Comparison of ENCODE assay signal across 1 cellular context in genomic region chrX:9342581-9343051, GRCh38.
TF ChIP-seq lines count a peak whose summit lies in the region.

No MANE protein-coding gene starts in this region.

TF ChIP-seq in HepG2, 621 proteins besides CTCF, POLR2A, EP300 and RAD21 (continued from another document):
- 0 out of 2 replicates have a peak, but pooled peaks have one; percentile 23 for TF ChIP-seq PAXIP1 (CRISPR knock-in tag; conservative IDR thresholded peaks at IDR 0.05)
- no peak for TF ChIP-seq KDM2A (CRISPR knock-in tag; IDR thresholded peaks at IDR 0.05; ENCODE audit: borderline replicate concordance, low read depth)
- 0 out of 2 replicates have a peak, but pooled peaks have one; percentile 20 for TF ChIP-seq CHD2 (IDR thresholded peaks at IDR 0.05; ENCODE audit: low read depth, low read length)
- TF ChIP-seq ONECUT2 (CRISPR knock-in tag; IDR thresholded peaks at IDR 0.05) = no peak
- no peak for TF ChIP-seq ZNF646 (CRISPR knock-in tag; IDR thresholded peaks at IDR 0.05)
- peak; percentile 19 for TF ChIP-seq HNRNPLL (IDR thresholded peaks at IDR 0.05; ENCODE audit: low read depth, low read length, poor library complexity, severe bottlenecking)
- TF ChIP-seq ZNF687 (CRISPR knock-in tag; IDR thresholded peaks at IDR 0.05) = peak; percentile 37; the same call in 1 of the 2 replicates
- no peak for TF ChIP-seq HNF4G (IDR thresholded peaks at IDR 0.05; ENCODE audit: borderline replicate concordance, low read depth, low read length)
- no peak for TF ChIP-seq HNF4G (CRISPR knock-in tag; IDR thresholded peaks at IDR 0.05; ENCODE audit: borderline replicate concordance, low read depth)
- no peak for TF ChIP-seq SOX6 (IDR thresholded peaks at IDR 0.05)
- 0 out of 2 replicates have a peak, but pooled peaks have one; percentile 30 for TF ChIP-seq SOX6 (CRISPR knock-in tag; IDR thresholded peaks at IDR 0.05)
- TF ChIP-seq GABPB1 (CRISPR knock-in tag; IDR thresholded peaks at IDR 0.05) = peak; percentile 35; the same call in 1 of the 2 replicates
- TF ChIP-seq GMEB2 (CRISPR knock-in tag; IDR thresholded peaks at IDR 0.05; ENCODE audit: low read depth) = no peak
- no peak for TF ChIP-seq ZNF446 (CRISPR knock-in tag; IDR thresholded peaks at IDR 0.05)
- peak; percentile 24; the same call in 1 of the 2 replicates for TF ChIP-seq ZNF263 (CRISPR knock-in tag; IDR thresholded peaks at IDR 0.05)
- TF ChIP-seq MTERF4 (CRISPR knock-in tag; IDR thresholded peaks at IDR 0.05) = no peak
- peak; percentile 24; the same call in 1 of the 2 replicates for TF ChIP-seq ZFP91 (CRISPR knock-in tag; IDR thresholded peaks at IDR 0.05; ENCODE audit: borderline replicate concordance)
- no peak for TF ChIP-seq HCFC1 (IDR thresholded peaks at IDR 0.05; ENCODE audit: low read depth, low read length)
- TF ChIP-seq BCLAF1 (IDR thresholded peaks at IDR 0.05) = no peak
- no peak for TF ChIP-seq ZNF414 (CRISPR knock-in tag; IDR thresholded peaks at IDR 0.05)
- TF ChIP-seq ZNF816 (CRISPR knock-in tag; IDR thresholded peaks at IDR 0.05; ENCODE audit: borderline replicate concordance) = 0 out of 2 replicates have a peak, but pooled peaks have one; percentile 33
- no peak for TF ChIP-seq ZNF788 (CRISPR knock-in tag; IDR thresholded peaks at IDR 0.05; ENCODE audit: borderline replicate concordance)
- TF ChIP-seq FOXA3 (CRISPR knock-in tag; IDR thresholded peaks at IDR 0.05) = no peak
